ENCODE assay signal across 9 cellular contexts in genomic region chr7:80637911-80638765, GRCh38. TPM values are rescaled to one million over a fixed set of nuclear protein-coding genes. Genes with fewer than 3 reads are reported as not detected.
DNase-seq lines count a peak whose midpoint lies in the region; ATAC-seq and TF ChIP-seq lines count a peak whose summit lies in the region.
"Had no signal": no experiment of that assay in that cellular context is flagged by ENCODE, and none has a peak within 500 bp of the region (broad histone marks: within the 10 kb centered on the region; RNA-seq: fewer than 3 reads in every experiment).

Gene CD36, plus strand, starts transcription at chr7:80638642. Its CDS starts 8,099 bp downstream, at chr7:80646741.

- peak within 1 kb of the TSS; percentile 86 for H3K27ac Mint-ChIP-seq in endothelial cell (ENCODE audit: unreplicated experiment)

- H3K36me3 ChIP-seq in BE2C, result no peaks in the 10 kb centered on the region

- ATAC-seq in GM18870 (IDR thresholded peaks at IDR 0.05; ENCODE audit: unreplicated experiment) (peak; percentile 90), HG03432 (IDR thresholded peaks at IDR 0.05; ENCODE audit: unreplicated experiment) (peak; percentile 88), GM21381 (IDR thresholded peaks at IDR 0.05; ENCODE audit: unreplicated experiment) (no peak), HG03196 (IDR thresholded peaks at IDR 0.05; ENCODE audit: unreplicated experiment) (no peak)

- intact Hi-C loops in posterior vena cava (cut with DNase I), result no loop called here

- H3K36me3 Mint-ChIP-seq in endothelial cell (ENCODE audit: low read depth, unreplicated experiment), result no peaks in the 10 kb centered on the region

- no peak within 1 kb of the TSS for H3K4me3 ChIP-seq in BE2C (ENCODE audit: low read depth, low read length)

- peaks cover 22% of the 10 kb centered on the region for H3K4me1 Mint-ChIP-seq in endothelial cell (ENCODE audit: unreplicated experiment)

- DNase-seq in endothelial cell (ENCODE audit: low spot score) (no peak), posterior vena cava (ENCODE audit: low spot score) (no peak), BE2C (no peak), NCI-H2171 (lab: John Stamatoyannopoulos, UW) (no peak)
- DNase-seq: NCI-H526 treated with DMSO at 0.1 percent for 48 hours had no signal

- H3K4me3 Mint-ChIP-seq in endothelial cell (ENCODE audit: unreplicated experiment), result no peak within 1 kb of the TSS

- H3K4me1 ChIP-seq in BE2C, result 0 out of 2 replicates have a peak, but pooled peaks cover 5% of the 10 kb centered on the region

- H3K9me3 ChIP-seq in BE2C, result no peaks in the 10 kb centered on the region

- no peaks in the 10 kb centered on the region for H3K9me3 Mint-ChIP-seq in endothelial cell (ENCODE audit: unreplicated experiment)

- TF ChIP-seq CTCF in endothelial cell (IDR thresholded peaks at IDR 0.05; ENCODE audit: unreplicated experiment), result no peak
- TF ChIP-seq CTCF in BE2C (IDR thresholded peaks at IDR 0.05; ENCODE audit: low read depth, low read length), result no peak

- no peaks in the 10 kb centered on the region for H3K27me3 ChIP-seq in BE2C

- H3K27me3 Mint-ChIP-seq in endothelial cell (ENCODE audit: unreplicated experiment), result peaks cover 2% of the 10 kb centered on the region

RNA-seq across cellular contexts. Expression of gene CD36, which starts in this region (rescaled TPM):
- total RNA-seq in endothelial cell (ENCODE audit: unreplicated experiment), result 3.8 TPM
- total RNA-seq in posterior vena cava, result 100 to 1,000 TPM; 120 to 152 TPM
- polyA plus RNA-seq in BE2C (2012; ENCODE audit: insufficient read depth, insufficient read length, low read depth), result 0.96 TPM

Comparison
In these comparisons a context has a peak if more than half of its experiments do, and no peak if none do; other contexts are left out.
1. RNA of gene CD36 (total RNA-seq): 120 to 152 TPM in posterior vena cava; 3.8 TPM in endothelial cell (single experiment); every median in the first group is over 10 times any median in the second.
2. ATAC-seq: peak in GM18870 (single experiment) and HG03432 (single experiment); none in GM21381 (single experiment) and HG03196 (single experiment).